Comparison of ENCODE assay signal across 2 cellular contexts in the genomic region with DNA sequence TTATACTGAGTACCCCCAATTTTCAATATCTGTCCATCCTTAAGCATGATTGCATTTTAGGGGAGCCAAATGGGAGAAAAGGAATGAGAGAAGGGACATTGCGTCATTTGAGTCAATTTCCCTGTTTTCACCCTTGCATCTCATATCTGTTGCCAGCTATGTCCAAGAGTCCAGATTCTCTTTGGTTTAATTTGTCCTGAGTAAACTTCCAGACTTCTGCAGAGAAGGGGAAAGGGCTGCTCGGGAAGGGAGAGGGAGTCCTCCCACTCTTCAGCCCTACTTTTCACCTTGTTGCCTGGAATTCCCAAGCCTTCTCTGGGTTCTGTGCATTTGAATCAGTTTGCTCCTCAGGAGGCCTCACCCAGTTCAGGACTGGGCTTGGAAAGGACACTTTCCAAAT.
TF ChIP-seq lines count a peak whose summit lies in the region.

No MANE protein-coding gene starts in this region.

TF ChIP-seq in K562, 482 proteins besides CTCF, POLR2A, EP300 and RAD21:
- no peak for TF ChIP-seq NCOR1 (IDR thresholded peaks at IDR 0.05)
- TF ChIP-seq, protein P1, sequence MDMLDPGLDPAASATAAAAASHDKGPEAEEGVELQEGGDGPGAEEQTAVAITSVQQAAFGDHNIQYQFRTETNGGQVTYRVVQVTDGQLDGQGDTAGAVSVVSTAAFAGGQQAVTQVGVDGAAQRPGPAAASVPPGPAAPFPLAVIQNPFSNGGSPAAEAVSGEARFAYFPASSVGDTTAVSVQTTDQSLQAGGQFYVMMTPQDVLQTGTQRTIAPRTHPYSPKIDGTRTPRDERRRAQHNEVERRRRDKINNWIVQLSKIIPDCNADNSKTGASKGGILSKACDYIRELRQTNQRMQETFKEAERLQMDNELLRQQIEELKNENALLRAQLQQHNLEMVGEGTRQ (CRISPR knock-in tag; IDR thresholded peaks at IDR 0.05) = no peak
- TF ChIP-seq CHD1 (IDR thresholded peaks at IDR 0.05; ENCODE audit: low read length) = no peak
- TF ChIP-seq, protein P2, sequence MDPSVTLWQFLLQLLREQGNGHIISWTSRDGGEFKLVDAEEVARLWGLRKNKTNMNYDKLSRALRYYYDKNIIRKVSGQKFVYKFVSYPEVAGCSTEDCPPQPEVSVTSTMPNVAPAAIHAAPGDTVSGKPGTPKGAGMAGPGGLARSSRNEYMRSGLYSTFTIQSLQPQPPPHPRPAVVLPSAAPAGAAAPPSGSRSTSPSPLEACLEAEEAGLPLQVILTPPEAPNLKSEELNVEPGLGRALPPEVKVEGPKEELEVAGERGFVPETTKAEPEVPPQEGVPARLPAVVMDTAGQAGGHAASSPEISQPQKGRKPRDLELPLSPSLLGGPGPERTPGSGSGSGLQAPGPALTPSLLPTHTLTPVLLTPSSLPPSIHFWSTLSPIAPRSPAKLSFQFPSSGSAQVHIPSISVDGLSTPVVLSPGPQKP (CRISPR knock-in tag; IDR thresholded peaks at IDR 0.05) = no peak
- TF ChIP-seq HOXB6 (CRISPR knock-in tag; IDR thresholded peaks at IDR 0.05; ENCODE audit: borderline replicate concordance) = no peak
- TF ChIP-seq NFRKB (IDR thresholded peaks at IDR 0.05; ENCODE audit: low read depth) = no peak
- TF ChIP-seq, protein P3, sequence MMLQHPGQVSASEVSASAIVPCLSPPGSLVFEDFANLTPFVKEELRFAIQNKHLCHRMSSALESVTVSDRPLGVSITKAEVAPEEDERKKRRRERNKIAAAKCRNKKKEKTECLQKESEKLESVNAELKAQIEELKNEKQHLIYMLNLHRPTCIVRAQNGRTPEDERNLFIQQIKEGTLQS (IDR thresholded peaks at IDR 0.05) = 0 out of 2 replicates have a peak, but pooled peaks have one; percentile 20
- TF ChIP-seq, protein P3 (CRISPR knock-in tag; conservative IDR thresholded peaks at IDR 0.05) = no peak
- TF ChIP-seq E2F3 (CRISPR knock-in tag; IDR thresholded peaks at IDR 0.05) = no peak
- TF ChIP-seq CEBPG (CRISPR knock-in tag; IDR thresholded peaks at IDR 0.05) = no peak
- peak in 1 of 2 experiments; percentile 27; a peak in 1 of 4 replicates for TF ChIP-seq CEBPG (tag; conservative IDR thresholded peaks at IDR 0.05 in 1 of 2, IDR thresholded peaks at IDR 0.05 in 1 of 2)
- TF ChIP-seq LARP7 (IDR thresholded peaks at IDR 0.05) = no peak
- TF ChIP-seq PML (IDR thresholded peaks at IDR 0.05; ENCODE audit: low read length) = no peak
- TF ChIP-seq, protein P4, sequence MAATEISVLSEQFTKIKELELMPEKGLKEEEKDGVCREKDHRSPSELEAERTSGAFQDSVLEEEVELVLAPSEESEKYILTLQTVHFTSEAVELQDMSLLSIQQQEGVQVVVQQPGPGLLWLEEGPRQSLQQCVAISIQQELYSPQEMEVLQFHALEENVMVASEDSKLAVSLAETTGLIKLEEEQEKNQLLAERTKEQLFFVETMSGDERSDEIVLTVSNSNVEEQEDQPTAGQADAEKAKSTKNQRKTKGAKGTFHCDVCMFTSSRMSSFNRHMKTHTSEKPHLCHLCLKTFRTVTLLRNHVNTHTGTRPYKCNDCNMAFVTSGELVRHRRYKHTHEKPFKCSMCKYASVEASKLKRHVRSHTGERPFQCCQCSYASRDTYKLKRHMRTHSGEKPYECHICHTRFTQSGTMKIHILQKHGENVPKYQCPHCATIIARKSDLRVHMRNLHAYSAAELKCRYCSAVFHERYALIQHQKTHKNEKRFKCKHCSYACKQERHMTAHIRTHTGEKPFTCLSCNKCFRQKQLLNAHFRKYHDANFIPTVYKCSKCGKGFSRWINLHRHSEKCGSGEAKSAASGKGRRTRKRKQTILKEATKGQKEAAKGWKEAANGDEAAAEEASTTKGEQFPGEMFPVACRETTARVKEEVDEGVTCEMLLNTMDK (IDR thresholded peaks at IDR 0.05; ENCODE audit: borderline replicate concordance, insufficient read depth, low read depth, low read length, poor library complexity, severe bottlenecking) = no peak
- peak; percentile 50; the same call in 1 of the 2 replicates for TF ChIP-seq NR4A1 (CRISPR knock-in tag; IDR thresholded peaks at IDR 0.05)
- no peak for TF ChIP-seq NR4A1 (tag; IDR thresholded peaks at IDR 0.05)
- no peak for TF ChIP-seq NFIX (CRISPR knock-in tag; IDR thresholded peaks at IDR 0.05; ENCODE audit: low read depth)

TF ChIP-seq in HepG2, 621 proteins besides CTCF, POLR2A, EP300 and RAD21 (continues in another document):
- TF ChIP-seq NFKB2 (CRISPR knock-in tag; IDR thresholded peaks at IDR 0.05; ENCODE audit: borderline replicate concordance) (no peak), ZNF687 (CRISPR knock-in tag; IDR thresholded peaks at IDR 0.05) (no peak), HOXD1 (CRISPR knock-in tag; IDR thresholded peaks at IDR 0.05) (0 out of 2 replicates have a peak, but pooled peaks have one; percentile 10), ZNF644 (CRISPR knock-in tag; IDR thresholded peaks at IDR 0.05; ENCODE audit: low read depth) (0 out of 2 replicates have a peak, but pooled peaks have one; percentile 4), ZNF570 (CRISPR knock-in tag; IDR thresholded peaks at IDR 0.05; ENCODE audit: borderline replicate concordance) (no peak), MIER2 (CRISPR knock-in tag; IDR thresholded peaks at IDR 0.05) (no peak), EHMT2 (IDR thresholded peaks at IDR 0.05; ENCODE audit: borderline replicate concordance, low read depth, low read length) (no peak), ONECUT2 (CRISPR knock-in tag; IDR thresholded peaks at IDR 0.05) (no peak), ZNF329 (CRISPR knock-in tag; IDR thresholded peaks at IDR 0.05; ENCODE audit: low read depth) (no peak), CENPBD1 (CRISPR knock-in tag; IDR thresholded peaks at IDR 0.05; ENCODE audit: borderline replicate concordance, low read depth) (no peak), TCF12 (IDR thresholded peaks at IDR 0.05) (no peak), TCF12 (CRISPR knock-in tag; IDR thresholded peaks at IDR 0.05) (no peak), PCBP2 (optimal IDR thresholded peaks at IDR 0.05; ENCODE audit: low read depth, low read length, poor library complexity, severe bottlenecking) (no peak), TP53 (CRISPR knock-in tag; conservative IDR thresholded peaks at IDR 0.05) (no peak), RARA (CRISPR knock-in tag; IDR thresholded peaks at IDR 0.05) (no peak), ZNF703 (CRISPR knock-in tag; IDR thresholded peaks at IDR 0.05; ENCODE audit: borderline replicate concordance) (no peak), THAP7 (CRISPR knock-in tag; IDR thresholded peaks at IDR 0.05) (no peak), PCBP1 (IDR thresholded peaks at IDR 0.05; ENCODE audit: borderline replicate concordance, low read depth, low read length) (no peak), PHB2 (IDR thresholded peaks at IDR 0.05; ENCODE audit: partially characterized antibody) (no peak)
- TF ChIP-seq, protein P5, sequence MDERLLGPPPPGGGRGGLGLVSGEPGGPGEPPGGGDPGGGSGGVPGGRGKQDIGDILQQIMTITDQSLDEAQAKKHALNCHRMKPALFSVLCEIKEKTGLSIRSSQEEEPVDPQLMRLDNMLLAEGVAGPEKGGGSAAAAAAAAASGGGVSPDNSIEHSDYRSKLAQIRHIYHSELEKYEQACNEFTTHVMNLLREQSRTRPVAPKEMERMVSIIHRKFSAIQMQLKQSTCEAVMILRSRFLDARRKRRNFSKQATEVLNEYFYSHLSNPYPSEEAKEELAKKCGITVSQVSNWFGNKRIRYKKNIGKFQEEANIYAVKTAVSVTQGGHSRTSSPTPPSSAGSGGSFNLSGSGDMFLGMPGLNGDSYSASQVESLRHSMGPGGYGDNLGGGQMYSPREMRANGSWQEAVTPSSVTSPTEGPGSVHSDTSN (CRISPR knock-in tag; IDR thresholded peaks at IDR 0.05) = no peak
- TF ChIP-seq, protein P6, sequence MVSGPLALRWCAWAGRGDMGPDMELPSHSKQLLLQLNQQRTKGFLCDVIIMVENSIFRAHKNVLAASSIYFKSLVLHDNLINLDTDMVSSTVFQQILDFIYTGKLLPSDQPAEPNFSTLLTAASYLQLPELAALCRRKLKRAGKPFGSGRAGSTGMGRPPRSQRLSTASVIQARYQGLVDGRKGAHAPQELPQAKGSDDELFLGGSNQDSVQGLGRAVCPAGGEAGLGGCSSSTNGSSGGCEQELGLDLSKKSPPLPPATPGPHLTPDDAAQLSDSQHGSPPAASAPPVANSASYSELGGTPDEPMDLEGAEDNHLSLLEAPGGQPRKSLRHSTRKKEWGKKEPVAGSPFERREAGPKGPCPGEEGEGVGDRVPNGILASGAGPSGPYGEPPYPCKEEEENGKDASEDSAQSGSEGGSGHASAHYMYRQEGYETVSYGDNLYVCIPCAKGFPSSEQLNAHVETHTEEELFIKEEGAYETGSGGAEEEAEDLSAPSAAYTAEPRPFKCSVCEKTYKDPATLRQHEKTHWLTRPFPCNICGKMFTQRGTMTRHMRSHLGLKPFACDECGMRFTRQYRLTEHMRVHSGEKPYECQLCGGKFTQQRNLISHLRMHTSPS (CRISPR knock-in tag; IDR thresholded peaks at IDR 0.05; ENCODE audit: low read depth) = no peak
- TF ChIP-seq, protein P7, sequence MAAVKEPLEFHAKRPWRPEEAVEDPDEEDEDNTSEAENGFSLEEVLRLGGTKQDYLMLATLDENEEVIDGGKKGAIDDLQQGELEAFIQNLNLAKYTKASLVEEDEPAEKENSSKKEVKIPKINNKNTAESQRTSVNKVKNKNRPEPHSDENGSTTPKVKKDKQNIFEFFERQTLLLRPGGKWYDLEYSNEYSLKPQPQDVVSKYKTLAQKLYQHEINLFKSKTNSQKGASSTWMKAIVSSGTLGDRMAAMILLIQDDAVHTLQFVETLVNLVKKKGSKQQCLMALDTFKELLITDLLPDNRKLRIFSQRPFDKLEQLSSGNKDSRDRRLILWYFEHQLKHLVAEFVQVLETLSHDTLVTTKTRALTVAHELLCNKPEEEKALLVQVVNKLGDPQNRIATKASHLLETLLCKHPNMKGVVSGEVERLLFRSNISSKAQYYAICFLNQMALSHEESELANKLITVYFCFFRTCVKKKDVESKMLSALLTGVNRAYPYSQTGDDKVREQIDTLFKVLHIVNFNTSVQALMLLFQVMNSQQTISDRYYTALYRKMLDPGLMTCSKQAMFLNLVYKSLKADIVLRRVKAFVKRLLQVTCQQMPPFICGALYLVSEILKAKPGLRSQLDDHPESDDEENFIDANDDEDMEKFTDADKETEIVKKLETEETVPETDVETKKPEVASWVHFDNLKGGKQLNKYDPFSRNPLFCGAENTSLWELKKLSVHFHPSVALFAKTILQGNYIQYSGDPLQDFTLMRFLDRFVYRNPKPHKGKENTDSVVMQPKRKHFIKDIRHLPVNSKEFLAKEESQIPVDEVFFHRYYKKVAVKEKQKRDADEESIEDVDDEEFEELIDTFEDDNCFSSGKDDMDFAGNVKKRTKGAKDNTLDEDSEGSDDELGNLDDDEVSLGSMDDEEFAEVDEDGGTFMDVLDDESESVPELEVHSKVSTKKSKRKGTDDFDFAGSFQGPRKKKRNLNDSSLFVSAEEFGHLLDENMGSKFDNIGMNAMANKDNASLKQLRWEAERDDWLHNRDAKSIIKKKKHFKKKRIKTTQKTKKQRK (IDR thresholded peaks at IDR 0.05; ENCODE audit: low read length) = no peak
- TF ChIP-seq, protein P8, sequence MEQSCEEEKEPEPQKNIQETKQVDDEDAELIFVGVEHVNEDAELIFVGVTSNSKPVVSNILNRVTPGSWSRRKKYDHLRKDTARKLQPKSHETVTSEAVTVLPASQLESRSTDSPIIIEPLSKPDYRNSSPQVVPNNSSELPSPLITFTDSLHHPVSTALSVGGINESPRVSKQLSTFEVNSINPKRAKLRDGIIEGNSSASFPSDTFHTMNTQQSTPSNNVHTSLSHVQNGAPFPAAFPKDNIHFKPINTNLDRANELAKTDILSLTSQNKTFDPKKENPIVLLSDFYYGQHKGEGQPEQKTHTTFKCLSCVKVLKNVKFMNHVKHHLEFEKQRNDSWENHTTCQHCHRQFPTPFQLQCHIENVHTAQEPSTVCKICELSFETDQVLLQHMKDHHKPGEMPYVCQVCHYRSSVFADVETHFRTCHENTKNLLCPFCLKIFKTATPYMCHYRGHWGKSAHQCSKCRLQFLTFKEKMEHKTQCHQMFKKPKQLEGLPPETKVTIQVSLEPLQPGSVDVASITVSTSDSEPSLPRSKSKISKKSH (CRISPR knock-in tag; IDR thresholded peaks at IDR 0.05; ENCODE audit: borderline replicate concordance) = no peak
